In the genomic region with DNA sequence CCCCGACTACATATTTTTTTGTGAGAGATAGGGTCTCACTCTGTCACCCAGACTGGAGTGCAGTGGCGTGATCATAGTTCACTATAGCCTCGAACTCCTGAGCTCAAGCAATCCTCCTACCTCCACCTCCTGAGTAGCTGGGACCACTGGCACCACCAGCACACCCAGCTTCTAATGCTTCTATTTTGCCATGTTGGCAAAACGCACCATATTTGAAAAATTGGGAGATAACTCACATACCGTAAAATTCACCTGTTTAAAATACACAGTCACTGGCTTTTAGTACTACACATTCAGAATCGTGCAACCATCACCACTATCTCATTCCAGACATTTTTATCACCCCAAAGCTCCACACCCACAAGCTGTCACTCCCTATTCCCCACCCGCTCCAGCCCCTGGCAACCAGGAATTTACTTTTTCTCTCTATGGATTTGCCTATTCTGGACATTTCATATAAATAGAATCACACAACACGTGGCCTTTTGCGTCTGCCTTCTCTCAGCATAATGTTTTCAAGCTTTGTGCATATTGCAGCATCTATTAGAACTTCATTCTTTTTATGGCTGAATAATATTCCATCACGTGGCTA, we compare ENCODE assay signal across 21 cellular contexts. TPM values are rescaled to one million over a fixed set of nuclear protein-coding genes. Genes with fewer than 3 reads are reported as not detected.
DNase-seq lines count a peak whose midpoint lies in the region; ATAC-seq, FAIRE-seq and TF ChIP-seq lines count a peak whose summit lies in the region.
"Had no signal": no experiment of that assay in that cellular context is flagged by ENCODE, and none has a peak within 500 bp of the region (broad histone marks: within the 10 kb centered on the region; RNA-seq: fewer than 3 reads in every experiment).

No MANE protein-coding gene starts in this region.

- 68% methylated on average over 10 of the region's 10 CpGs for WGBS in A549 (ENCODE audit: missing lambda C conversion rate)
- 94% methylated on average over 10 of the region's 10 CpGs for WGBS in mammary epithelial cell (ENCODE audit: low coverage, missing lambda C conversion rate)
- 65 to 68% methylated on average over 10 of the region's 10 CpGs for WGBS in lower leg skin, 2 donors

- no peak overlapping the region for H3K4me3 ChIP-seq in A549
- H3K4me3 ChIP-seq in mammary epithelial cell (replicated peaks in 1 of 3; ENCODE audit: insufficient read depth in 1 of 3, low read depth in 2 of 3, low read length in 3 of 3), result no peak overlapping the region
- no peak overlapping the region for H3K4me3 ChIP-seq in lower leg skin (ENCODE audit: low read depth, poor library complexity, severe bottlenecking)
- H3K4me3 ChIP-seq: ascending aorta, esophagus muscularis mucosa, Peyer's patch, right atrium auricular region, stomach had no signal

- H3K4me1 ChIP-seq in A549, result peaks cover 3% of the 10 kb centered on the region; the same call in 2 of the 3 replicates
- peaks cover 8% of the 10 kb centered on the region for H3K4me1 ChIP-seq in mammary epithelial cell (ENCODE audit: insufficient read depth, low read length)
- H3K4me1 ChIP-seq: ascending aorta, Peyer's patch, right atrium auricular region had no signal

- no peak overlapping the region for H2AFZ ChIP-seq in mammary epithelial cell (ENCODE audit: low read depth, low read length)

- ATAC-seq in A549, result no peak
- peak; percentile 16 for ATAC-seq in left lobe of liver

- TF ChIP-seq CTCF in A549 (IDR thresholded peaks at IDR 0.05) (no peak), mammary epithelial cell (conservative IDR thresholded peaks at IDR 0.05 in 1 of 2, IDR thresholded peaks at IDR 0.05 in 1 of 2; ENCODE audit: extremely low read depth in 1 of 2, insufficient read depth in 1 of 2, low read depth in 1 of 2, low read length in 2 of 2) (no peak), lower leg skin (IDR thresholded peaks at IDR 0.05) (no peak)

- POLR2A ChIA-PET in A549 (lab: Yijun Ruan, JAX), result interaction anchor here (0.8 kb wide), 1 partner anchor 33 kb away, joined by 3 read pairs; no protein-coding TSS in a partner anchor

- DNase-seq in A549 (ENCODE audit: low read depth in 1 of 2, low spot score in 1 of 2) (no peak), HS-27A (ENCODE audit: low read depth) (peak; percentile 43), mammary epithelial cell (peak; percentile 21), left lobe of liver (ENCODE audit: low spot score) (no peak), lower leg skin (ENCODE audit: low spot score in 2 of 2) (no peak), DMS153 treated with DMSO at 0.1 percent for 48 hours (lab: John Stamatoyannopoulos, UW; ENCODE audit: unreplicated experiment) (no peak), ecto neural progenitor cell (ENCODE audit: low spot score) (no peak)
- DNase-seq in activated naive CD4-positive, alpha-beta T cell treated with Interleukin-2 at 50 U/mL for 16 hours, result no peak
- DNase-seq: activated CD4-positive, alpha-beta T cell treated with anti-CD3 and anti-CD28 coated beads for 48 hours; activated gamma-delta T cell treated with Interleukin-2 at 50 U/mL for 16 hours; CD8-positive, alpha-beta memory T cell; KBM-7; NCI-H1105; nucleus accumbens; Peyer's patch; stomach had no signal

- CTCF ChIA-PET in A549 (lab: Yijun Ruan, JAX) (interaction anchor here (0.7 to 1.1 kb wide), 3 partner anchors 10 to 23 kb away, joined by 3 read pairs; no protein-coding TSS in a partner anchor), mammary epithelial cell (lab: Charles Lee; ENCODE audit: low non-redundant PET) (no interaction called here)

- intact Hi-C loops in mammary epithelial cell (cut with micrococcal nuclease) (no loop called here), lower leg skin (cut with DNase I; ENCODE audit: low total_unique reads) (no loop called here)

- in situ Hi-C loops in mammary epithelial cell (cut with MboI; ENCODE audit: low sequenced_read_pairs in 2 of 2), result no loop called here

- no peak for TF ChIP-seq EP300 in A549 (IDR thresholded peaks at IDR 0.05)

- H3K27ac ChIP-seq in A549 (no peak overlapping the region), mammary epithelial cell (ENCODE audit: insufficient read depth, low read depth, low read length) (no peak overlapping the region)
- H3K27ac ChIP-seq: ascending aorta, esophagus muscularis mucosa, Peyer's patch, right atrium auricular region had no signal

- no peaks in the 10 kb centered on the region for H4K20me1 ChIP-seq in mammary epithelial cell (ENCODE audit: insufficient read depth, low read length)

- dilution Hi-C loops in mammary epithelial cell (cut with HindIII; ENCODE audit: low sequenced_read_pairs), result no loop called here

- peaks cover 10% of the 10 kb centered on the region for H3K36me3 ChIP-seq in mammary epithelial cell (ENCODE audit: insufficient read depth, low read length)
- H3K36me3 ChIP-seq: ascending aorta, Peyer's patch, right atrium auricular region, stomach had no signal

- no peak for TF ChIP-seq POLR2A in A549 (IDR thresholded peaks at IDR 0.05; ENCODE audit: low read length)
- no peak for TF ChIP-seq POLR2A in lower leg skin (IDR thresholded peaks at IDR 0.05)

- no TSS peak for BruUV-seq in mammary epithelial cell (replicated peaks; lab: Mats Ljungman, UMichigan)

- TF ChIP-seq RAD21 in A549 (conservative IDR thresholded peaks at IDR 0.05 in 1 of 2, IDR thresholded peaks at IDR 0.05 in 1 of 2), result no peak

- FAIRE-seq in A549 (lab: Jason Lieb, UNC), result no peak
- FAIRE-seq: A204.1 had no signal

- H3K9ac ChIP-seq in mammary epithelial cell (ENCODE audit: insufficient read depth, low read length), result no peak overlapping the region

- no peaks in the 10 kb centered on the region for H3K27me3 ChIP-seq in mammary epithelial cell (ENCODE audit: insufficient read depth, low read length)
- H3K27me3 ChIP-seq: ascending aorta, esophagus muscularis mucosa, Peyer's patch, right atrium auricular region, stomach had no signal

- H3K79me2 ChIP-seq in mammary epithelial cell (ENCODE audit: insufficient read depth, low read length), result peaks cover 23% of the 10 kb centered on the region

- H3K4me2 ChIP-seq in A549 (no peak overlapping the region), mammary epithelial cell (ENCODE audit: insufficient read depth, low read depth, low read length) (no peak overlapping the region)

- no peaks in the 10 kb centered on the region for H3K9me3 ChIP-seq in A549
- no peaks in the 10 kb centered on the region for H3K9me3 ChIP-seq in mammary epithelial cell (replicated peaks; ENCODE audit: insufficient read depth, low read length)
- H3K9me3 ChIP-seq: ascending aorta, esophagus muscularis mucosa, Peyer's patch, right atrium auricular region, stomach had no signal

TF ChIP-seq in A549, 52 proteins besides CTCF, POLR2A, EP300 and RAD21:
- TF ChIP-seq CHD4 (IDR thresholded peaks at IDR 0.05; ENCODE audit: borderline replicate concordance) (no peak), MAFK (IDR thresholded peaks at IDR 0.05; ENCODE audit: partially characterized antibody) (peak; percentile 53)

RNA-seq across cellular contexts. Expression of a gene that starts 25.0 kb away (rescaled TPM):
- polyA plus RNA-seq in A549 (2011; rRNA removed) (2.6 and 2.7 TPM in 2 replicates), A549 (2017; fragmentation: RNase III; extraction: RNeasy Plus Mini Kit Qiagen cat#74134 plus additional on column Dnase treatment) (1.8 to 2.9 TPM (median 2.0 TPM) in 3 replicates), mammary epithelial cell (43.0 TPM)
- polyA plus RNA-seq in A549 (2012; cell fraction: cytosol; rRNA removed), result 1.2 and 1.5 TPM in 2 replicates
- 5.2 and 6.0 TPM in 2 replicates for polyA plus RNA-seq in A549 (2012; cell fraction: nucleus; rRNA removed)
- polyA minus RNA-seq in A549 (2011; rRNA and poly(A)+ RNA removed), result 3.4 and 4.0 TPM in 2 replicates
- total RNA-seq in mammary epithelial cell (10 to 100 TPM; 58.1 to 73.2 TPM), left lobe of liver (26.4 TPM), lower leg skin (100 to 1,000 TPM; 445 to 545 (median 495) TPM)
- 138 TPM for polyA minus RNA-seq in mammary epithelial cell
- total RNA-seq: CD8-positive, alpha-beta memory T cell had no signal

RNA-seq across cellular contexts. Expression of a gene that starts 46.2 kb away (rescaled TPM):
- polyA plus RNA-seq in A549 (2011; rRNA removed), result 0.05 and 0.07 TPM in 2 replicates
- polyA plus RNA-seq in A549 (2012; cell fraction: cytosol; rRNA removed), result 0.01 TPM in 2 replicates
- polyA plus RNA-seq in A549 (2012; cell fraction: nucleus; rRNA removed), result 0.01 TPM in 2 replicates
- polyA plus RNA-seq in A549 (2017; fragmentation: RNase III; extraction: RNeasy Plus Mini Kit Qiagen cat#74134 plus additional on column Dnase treatment), result 0.03 TPM in 3 replicates
- 0.49 TPM in 1 of 2 replicates, not detected in the other for polyA minus RNA-seq in A549 (2011; rRNA and poly(A)+ RNA removed)
- under 1 TPM in 1 of 2 donors, not detected in 1; under 0.01 TPM for total RNA-seq in mammary epithelial cell
- 0.03 TPM for polyA plus RNA-seq in mammary epithelial cell
- not detected for polyA minus RNA-seq in mammary epithelial cell
- 0.33 TPM for total RNA-seq in left lobe of liver
- total RNA-seq in lower leg skin, result 1 to 10 TPM in 2 of 4 donors, under 1 TPM in 2; 0.91 to 2.6 (median 1.3) TPM
- total RNA-seq: CD8-positive, alpha-beta memory T cell; ureter had no signal
- polyA plus RNA-seq: CD8-positive, alpha-beta memory T cell had no signal

Comparison
In these comparisons a context has a peak if more than half of its experiments do, and no peak if none do; other contexts are left out.
1. DNase-seq: peak in HS-27A (single experiment) and mammary epithelial cell (single experiment); none in A549 (0 of 2), left lobe of liver (single experiment), activated naive CD4-positive, alpha-beta T cell treated with Interleukin-2 at 50 U/mL for 16 hours (single experiment), lower leg skin (0 of 2), DMS153 treated with DMSO at 0.1 percent for 48 hours (single experiment) and ecto neural progenitor cell (single experiment).
2. RNA of a gene that starts 25.0 kb away (total RNA-seq): 445 to 545 TPM in lower leg skin; 58.1 to 73.2 TPM in mammary epithelial cell and 26.4 TPM in left lobe of liver (single experiment); every median in the first group is over 4 times any median in the second.